Comparison of ENCODE assay signal across 1 cellular context in the genomic region with DNA sequence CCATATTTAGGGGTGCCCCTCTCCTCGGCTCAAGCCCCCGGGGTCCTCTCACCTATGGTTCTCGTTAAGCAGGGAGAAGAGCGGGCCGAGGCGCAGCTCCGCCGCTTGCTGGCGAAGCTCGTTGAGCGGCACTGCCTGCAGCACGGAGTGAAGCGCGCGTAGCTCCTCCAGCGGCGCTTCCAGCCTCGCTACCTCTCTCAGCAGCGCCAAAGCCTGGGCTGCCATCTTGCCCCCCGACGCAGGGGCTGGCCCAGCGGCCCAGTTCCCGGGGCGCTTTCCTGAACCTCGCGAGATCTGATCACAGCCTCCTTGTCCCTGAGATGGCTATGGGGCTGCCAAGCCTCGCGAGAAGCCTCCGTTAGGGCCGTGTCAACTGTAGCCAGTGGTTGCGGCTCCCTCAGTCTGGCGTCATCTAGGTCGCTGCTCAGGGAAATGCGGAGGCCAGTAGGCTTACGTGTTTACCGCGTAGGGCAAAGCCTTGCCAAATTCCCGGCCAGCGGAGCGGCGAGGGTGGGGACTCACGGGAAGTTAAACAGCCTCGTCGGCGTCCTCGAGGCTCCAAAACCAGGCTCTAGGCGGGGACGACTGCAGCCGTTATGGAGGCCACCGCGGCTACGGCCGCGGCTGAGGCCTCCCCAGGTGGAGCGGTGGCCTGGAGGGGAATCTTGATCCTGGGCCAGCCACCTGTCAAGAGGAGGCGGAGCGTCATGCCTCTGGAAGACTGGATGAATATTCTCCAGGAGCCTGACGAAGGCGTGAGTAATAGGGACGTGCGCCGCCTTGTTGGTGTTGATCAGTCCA.
A peak's percentile ranks its signal among the peaks of the same experiment; 100 is the strongest.
TF ChIP-seq lines count a peak whose summit lies in the region.

A gene (minus strand): TSS at position 238 of the 801 bp plus-strand sequence. CDS start 13 bp downstream, at position 225.

TF ChIP-seq in HepG2, 621 proteins besides CTCF, POLR2A, EP300 and RAD21 (continued from another document and continues in another):
- no peak for TF ChIP-seq MZF1 (CRISPR knock-in tag; IDR thresholded peaks at IDR 0.05; ENCODE audit: borderline replicate concordance)
- no peak for TF ChIP-seq ZNF75D (CRISPR knock-in tag; IDR thresholded peaks at IDR 0.05; ENCODE audit: borderline replicate concordance)
- no peak for TF ChIP-seq U2AF2 (IDR thresholded peaks at IDR 0.05; ENCODE audit: low read depth, low read length)
- TF ChIP-seq TBL1XR1 (IDR thresholded peaks at IDR 0.05; ENCODE audit: borderline replicate concordance, low read length, partially characterized antibody) = no peak
- no peak; the same call in 1 of the 2 replicates for TF ChIP-seq RARA (CRISPR knock-in tag; IDR thresholded peaks at IDR 0.05)
- peak; percentile 38 for TF ChIP-seq ESRRA (CRISPR knock-in tag; IDR thresholded peaks at IDR 0.05; ENCODE audit: low read depth)
- TF ChIP-seq, protein P1, sequence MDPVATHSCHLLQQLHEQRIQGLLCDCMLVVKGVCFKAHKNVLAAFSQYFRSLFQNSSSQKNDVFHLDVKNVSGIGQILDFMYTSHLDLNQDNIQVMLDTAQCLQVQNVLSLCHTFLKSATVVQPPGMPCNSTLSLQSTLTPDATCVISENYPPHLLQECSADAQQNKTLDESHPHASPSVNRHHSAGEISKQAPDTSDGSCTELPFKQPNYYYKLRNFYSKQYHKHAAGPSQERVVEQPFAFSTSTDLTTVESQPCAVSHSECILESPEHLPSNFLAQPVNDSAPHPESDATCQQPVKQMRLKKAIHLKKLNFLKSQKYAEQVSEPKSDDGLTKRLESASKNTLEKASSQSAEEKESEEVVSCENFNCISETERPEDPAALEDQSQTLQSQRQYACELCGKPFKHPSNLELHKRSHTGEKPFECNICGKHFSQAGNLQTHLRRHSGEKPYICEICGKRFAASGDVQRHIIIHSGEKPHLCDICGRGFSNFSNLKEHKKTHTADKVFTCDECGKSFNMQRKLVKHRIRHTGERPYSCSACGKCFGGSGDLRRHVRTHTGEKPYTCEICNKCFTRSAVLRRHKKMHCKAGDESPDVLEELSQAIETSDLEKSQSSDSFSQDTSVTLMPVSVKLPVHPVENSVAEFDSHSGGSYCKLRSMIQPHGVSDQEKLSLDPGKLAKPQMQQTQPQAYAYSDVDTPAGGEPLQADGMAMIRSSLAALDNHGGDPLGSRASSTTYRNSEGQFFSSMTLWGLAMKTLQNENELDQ (CRISPR knock-in tag; IDR thresholded peaks at IDR 0.05; ENCODE audit: borderline replicate concordance) = no peak
- TF ChIP-seq, protein P2, sequence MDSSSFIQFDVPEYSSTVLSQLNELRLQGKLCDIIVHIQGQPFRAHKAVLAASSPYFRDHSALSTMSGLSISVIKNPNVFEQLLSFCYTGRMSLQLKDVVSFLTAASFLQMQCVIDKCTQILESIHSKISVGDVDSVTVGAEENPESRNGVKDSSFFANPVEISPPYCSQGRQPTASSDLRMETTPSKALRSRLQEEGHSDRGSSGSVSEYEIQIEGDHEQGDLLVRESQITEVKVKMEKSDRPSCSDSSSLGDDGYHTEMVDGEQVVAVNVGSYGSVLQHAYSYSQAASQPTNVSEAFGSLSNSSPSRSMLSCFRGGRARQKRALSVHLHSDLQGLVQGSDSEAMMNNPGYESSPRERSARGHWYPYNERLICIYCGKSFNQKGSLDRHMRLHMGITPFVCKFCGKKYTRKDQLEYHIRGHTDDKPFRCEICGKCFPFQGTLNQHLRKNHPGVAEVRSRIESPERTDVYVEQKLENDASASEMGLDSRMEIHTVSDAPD (CRISPR knock-in tag; IDR thresholded peaks at IDR 0.05) = no peak
- TF ChIP-seq FOXJ3 (CRISPR knock-in tag; IDR thresholded peaks at IDR 0.05; ENCODE audit: borderline replicate concordance) = peak; percentile 66; the same call in 1 of the 2 replicates
- no peak for TF ChIP-seq PCBP1 (IDR thresholded peaks at IDR 0.05; ENCODE audit: borderline replicate concordance, low read depth, low read length)
- peak; percentile 72; the same call in 1 of the 2 replicates for TF ChIP-seq FOXC1 (CRISPR knock-in tag; IDR thresholded peaks at IDR 0.05; ENCODE audit: borderline replicate concordance)
- TF ChIP-seq MAFG (CRISPR knock-in tag; IDR thresholded peaks at IDR 0.05) = no peak
- TF ChIP-seq, protein P3, sequence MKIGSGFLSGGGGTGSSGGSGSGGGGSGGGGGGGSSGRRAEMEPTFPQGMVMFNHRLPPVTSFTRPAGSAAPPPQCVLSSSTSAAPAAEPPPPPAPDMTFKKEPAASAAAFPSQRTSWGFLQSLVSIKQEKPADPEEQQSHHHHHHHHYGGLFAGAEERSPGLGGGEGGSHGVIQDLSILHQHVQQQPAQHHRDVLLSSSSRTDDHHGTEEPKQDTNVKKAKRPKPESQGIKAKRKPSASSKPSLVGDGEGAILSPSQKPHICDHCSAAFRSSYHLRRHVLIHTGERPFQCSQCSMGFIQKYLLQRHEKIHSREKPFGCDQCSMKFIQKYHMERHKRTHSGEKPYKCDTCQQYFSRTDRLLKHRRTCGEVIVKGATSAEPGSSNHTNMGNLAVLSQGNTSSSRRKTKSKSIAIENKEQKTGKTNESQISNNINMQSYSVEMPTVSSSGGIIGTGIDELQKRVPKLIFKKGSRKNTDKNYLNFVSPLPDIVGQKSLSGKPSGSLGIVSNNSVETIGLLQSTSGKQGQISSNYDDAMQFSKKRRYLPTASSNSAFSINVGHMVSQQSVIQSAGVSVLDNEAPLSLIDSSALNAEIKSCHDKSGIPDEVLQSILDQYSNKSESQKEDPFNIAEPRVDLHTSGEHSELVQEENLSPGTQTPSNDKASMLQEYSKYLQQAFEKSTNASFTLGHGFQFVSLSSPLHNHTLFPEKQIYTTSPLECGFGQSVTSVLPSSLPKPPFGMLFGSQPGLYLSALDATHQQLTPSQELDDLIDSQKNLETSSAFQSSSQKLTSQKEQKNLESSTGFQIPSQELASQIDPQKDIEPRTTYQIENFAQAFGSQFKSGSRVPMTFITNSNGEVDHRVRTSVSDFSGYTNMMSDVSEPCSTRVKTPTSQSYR (CRISPR knock-in tag; IDR thresholded peaks at IDR 0.05; ENCODE audit: borderline replicate concordance) = no peak
- TF ChIP-seq, protein P4, sequence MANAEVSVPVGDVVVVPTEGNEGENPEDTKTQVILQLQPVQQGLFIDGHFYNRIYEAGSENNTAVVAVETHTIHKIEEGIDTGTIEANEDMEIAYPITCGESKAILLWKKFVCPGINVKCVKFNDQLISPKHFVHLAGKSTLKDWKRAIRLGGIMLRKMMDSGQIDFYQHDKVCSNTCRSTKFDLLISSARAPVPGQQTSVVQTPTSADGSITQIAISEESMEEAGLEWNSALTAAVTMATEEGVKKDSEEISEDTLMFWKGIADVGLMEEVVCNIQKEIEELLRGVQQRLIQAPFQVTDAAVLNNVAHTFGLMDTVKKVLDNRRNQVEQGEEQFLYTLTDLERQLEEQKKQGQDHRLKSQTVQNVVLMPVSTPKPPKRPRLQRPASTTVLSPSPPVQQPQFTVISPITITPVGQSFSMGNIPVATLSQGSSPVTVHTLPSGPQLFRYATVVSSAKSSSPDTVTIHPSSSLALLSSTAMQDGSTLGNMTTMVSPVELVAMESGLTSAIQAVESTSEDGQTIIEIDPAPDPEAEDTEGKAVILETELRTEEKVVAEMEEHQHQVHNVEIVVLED (CRISPR knock-in tag; IDR thresholded peaks at IDR 0.05; ENCODE audit: borderline replicate concordance) = peak; percentile 54; the same call in 1 of the 2 replicates
- TF ChIP-seq, protein P5, sequence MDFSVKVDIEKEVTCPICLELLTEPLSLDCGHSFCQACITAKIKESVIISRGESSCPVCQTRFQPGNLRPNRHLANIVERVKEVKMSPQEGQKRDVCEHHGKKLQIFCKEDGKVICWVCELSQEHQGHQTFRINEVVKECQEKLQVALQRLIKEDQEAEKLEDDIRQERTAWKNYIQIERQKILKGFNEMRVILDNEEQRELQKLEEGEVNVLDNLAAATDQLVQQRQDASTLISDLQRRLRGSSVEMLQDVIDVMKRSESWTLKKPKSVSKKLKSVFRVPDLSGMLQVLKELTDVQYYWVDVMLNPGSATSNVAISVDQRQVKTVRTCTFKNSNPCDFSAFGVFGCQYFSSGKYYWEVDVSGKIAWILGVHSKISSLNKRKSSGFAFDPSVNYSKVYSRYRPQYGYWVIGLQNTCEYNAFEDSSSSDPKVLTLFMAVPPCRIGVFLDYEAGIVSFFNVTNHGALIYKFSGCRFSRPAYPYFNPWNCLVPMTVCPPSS (IDR thresholded peaks at IDR 0.05) = no peak
- no peak for TF ChIP-seq NCOA5 (CRISPR knock-in tag; IDR thresholded peaks at IDR 0.05)
- TF ChIP-seq RFX5 (IDR thresholded peaks at IDR 0.05; ENCODE audit: low read depth, low read length) = peak; percentile 46; the same call in 1 of the 2 replicates
- peak; percentile 75 for TF ChIP-seq ZC3H13 (CRISPR knock-in tag; IDR thresholded peaks at IDR 0.05)
- no peak for TF ChIP-seq MED13 (CRISPR knock-in tag; IDR thresholded peaks at IDR 0.05)
- TF ChIP-seq, protein P6, sequence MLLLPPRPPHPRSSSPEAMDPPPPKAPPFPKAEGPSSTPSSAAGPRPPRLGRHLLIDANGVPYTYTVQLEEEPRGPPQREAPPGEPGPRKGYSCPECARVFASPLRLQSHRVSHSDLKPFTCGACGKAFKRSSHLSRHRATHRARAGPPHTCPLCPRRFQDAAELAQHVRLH (CRISPR knock-in tag; IDR thresholded peaks at IDR 0.05; ENCODE audit: borderline replicate concordance, low read depth) = 0 out of 2 replicates have a peak, but pooled peaks have one; percentile 39
- TF ChIP-seq, protein P7, sequence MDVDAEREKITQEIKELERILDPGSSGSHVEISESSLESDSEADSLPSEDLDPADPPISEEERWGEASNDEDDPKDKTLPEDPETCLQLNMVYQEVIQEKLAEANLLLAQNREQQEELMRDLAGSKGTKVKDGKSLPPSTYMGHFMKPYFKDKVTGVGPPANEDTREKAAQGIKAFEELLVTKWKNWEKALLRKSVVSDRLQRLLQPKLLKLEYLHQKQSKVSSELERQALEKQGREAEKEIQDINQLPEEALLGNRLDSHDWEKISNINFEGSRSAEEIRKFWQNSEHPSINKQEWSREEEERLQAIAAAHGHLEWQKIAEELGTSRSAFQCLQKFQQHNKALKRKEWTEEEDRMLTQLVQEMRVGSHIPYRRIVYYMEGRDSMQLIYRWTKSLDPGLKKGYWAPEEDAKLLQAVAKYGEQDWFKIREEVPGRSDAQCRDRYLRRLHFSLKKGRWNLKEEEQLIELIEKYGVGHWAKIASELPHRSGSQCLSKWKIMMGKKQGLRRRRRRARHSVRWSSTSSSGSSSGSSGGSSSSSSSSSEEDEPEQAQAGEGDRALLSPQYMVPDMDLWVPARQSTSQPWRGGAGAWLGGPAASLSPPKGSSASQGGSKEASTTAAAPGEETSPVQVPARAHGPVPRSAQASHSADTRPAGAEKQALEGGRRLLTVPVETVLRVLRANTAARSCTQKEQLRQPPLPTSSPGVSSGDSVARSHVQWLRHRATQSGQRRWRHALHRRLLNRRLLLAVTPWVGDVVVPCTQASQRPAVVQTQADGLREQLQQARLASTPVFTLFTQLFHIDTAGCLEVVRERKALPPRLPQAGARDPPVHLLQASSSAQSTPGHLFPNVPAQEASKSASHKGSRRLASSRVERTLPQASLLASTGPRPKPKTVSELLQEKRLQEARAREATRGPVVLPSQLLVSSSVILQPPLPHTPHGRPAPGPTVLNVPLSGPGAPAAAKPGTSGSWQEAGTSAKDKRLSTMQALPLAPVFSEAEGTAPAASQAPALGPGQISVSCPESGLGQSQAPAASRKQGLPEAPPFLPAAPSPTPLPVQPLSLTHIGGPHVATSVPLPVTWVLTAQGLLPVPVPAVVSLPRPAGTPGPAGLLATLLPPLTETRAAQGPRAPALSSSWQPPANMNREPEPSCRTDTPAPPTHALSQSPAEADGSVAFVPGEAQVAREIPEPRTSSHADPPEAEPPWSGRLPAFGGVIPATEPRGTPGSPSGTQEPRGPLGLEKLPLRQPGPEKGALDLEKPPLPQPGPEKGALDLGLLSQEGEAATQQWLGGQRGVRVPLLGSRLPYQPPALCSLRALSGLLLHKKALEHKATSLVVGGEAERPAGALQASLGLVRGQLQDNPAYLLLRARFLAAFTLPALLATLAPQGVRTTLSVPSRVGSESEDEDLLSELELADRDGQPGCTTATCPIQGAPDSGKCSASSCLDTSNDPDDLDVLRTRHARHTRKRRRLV (CRISPR knock-in tag; IDR thresholded peaks at IDR 0.05) = peak; percentile 82; the same call in 1 of the 2 replicates
- TF ChIP-seq HNRNPLL (IDR thresholded peaks at IDR 0.05; ENCODE audit: low read depth, low read length, poor library complexity, severe bottlenecking) = peak; percentile 96
- no peak for TF ChIP-seq ZNF775 (CRISPR knock-in tag; IDR thresholded peaks at IDR 0.05; ENCODE audit: borderline replicate concordance)
- TF ChIP-seq ZNF772 (CRISPR knock-in tag; IDR thresholded peaks at IDR 0.05) = peak; percentile 90; the same call in 1 of the 2 replicates
- TF ChIP-seq ZNF607 (CRISPR knock-in tag; IDR thresholded peaks at IDR 0.05; ENCODE audit: borderline replicate concordance) = peak; percentile 48; the same call in 1 of the 2 replicates
- no peak for TF ChIP-seq SMYD3 (CRISPR knock-in tag; IDR thresholded peaks at IDR 0.05)
- TF ChIP-seq CHCHD3 (CRISPR knock-in tag; IDR thresholded peaks at IDR 0.05) = no peak
- TF ChIP-seq ZNF569 (CRISPR knock-in tag; IDR thresholded peaks at IDR 0.05; ENCODE audit: borderline replicate concordance) = no peak
- TF ChIP-seq ZNF792 (CRISPR knock-in tag; IDR thresholded peaks at IDR 0.05) = peak; percentile 59; the same call in 1 of the 2 replicates
- TF ChIP-seq GABPB1 (CRISPR knock-in tag; IDR thresholded peaks at IDR 0.05) = peak; percentile 74; the same call in 1 of the 2 replicates
- TF ChIP-seq, protein P8, sequence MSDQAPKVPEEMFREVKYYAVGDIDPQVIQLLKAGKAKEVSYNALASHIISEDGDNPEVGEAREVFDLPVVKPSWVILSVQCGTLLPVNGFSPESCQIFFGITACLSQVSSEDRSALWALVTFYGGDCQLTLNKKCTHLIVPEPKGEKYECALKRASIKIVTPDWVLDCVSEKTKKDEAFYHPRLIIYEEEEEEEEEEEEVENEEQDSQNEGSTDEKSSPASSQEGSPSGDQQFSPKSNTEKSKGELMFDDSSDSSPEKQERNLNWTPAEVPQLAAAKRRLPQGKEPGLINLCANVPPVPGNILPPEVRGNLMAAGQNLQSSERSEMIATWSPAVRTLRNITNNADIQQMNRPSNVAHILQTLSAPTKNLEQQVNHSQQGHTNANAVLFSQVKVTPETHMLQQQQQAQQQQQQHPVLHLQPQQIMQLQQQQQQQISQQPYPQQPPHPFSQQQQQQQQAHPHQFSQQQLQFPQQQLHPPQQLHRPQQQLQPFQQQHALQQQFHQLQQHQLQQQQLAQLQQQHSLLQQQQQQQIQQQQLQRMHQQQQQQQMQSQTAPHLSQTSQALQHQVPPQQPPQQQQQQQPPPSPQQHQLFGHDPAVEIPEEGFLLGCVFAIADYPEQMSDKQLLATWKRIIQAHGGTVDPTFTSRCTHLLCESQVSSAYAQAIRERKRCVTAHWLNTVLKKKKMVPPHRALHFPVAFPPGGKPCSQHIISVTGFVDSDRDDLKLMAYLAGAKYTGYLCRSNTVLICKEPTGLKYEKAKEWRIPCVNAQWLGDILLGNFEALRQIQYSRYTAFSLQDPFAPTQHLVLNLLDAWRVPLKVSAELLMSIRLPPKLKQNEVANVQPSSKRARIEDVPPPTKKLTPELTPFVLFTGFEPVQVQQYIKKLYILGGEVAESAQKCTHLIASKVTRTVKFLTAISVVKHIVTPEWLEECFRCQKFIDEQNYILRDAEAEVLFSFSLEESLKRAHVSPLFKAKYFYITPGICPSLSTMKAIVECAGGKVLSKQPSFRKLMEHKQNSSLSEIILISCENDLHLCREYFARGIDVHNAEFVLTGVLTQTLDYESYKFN (CRISPR knock-in tag; conservative IDR thresholded peaks at IDR 0.05) = no peak; the same call in 1 of the 2 replicates
- no peak for TF ChIP-seq REXO4 (CRISPR knock-in tag; IDR thresholded peaks at IDR 0.05; ENCODE audit: borderline replicate concordance)
- no peak for TF ChIP-seq NCOR1 (IDR thresholded peaks at IDR 0.05; ENCODE audit: borderline replicate concordance, low read length)
- peak; percentile 13; the same call in 1 of the 2 replicates for TF ChIP-seq HNF4G (IDR thresholded peaks at IDR 0.05; ENCODE audit: borderline replicate concordance, low read depth, low read length)
- TF ChIP-seq HNF4G (CRISPR knock-in tag; IDR thresholded peaks at IDR 0.05; ENCODE audit: borderline replicate concordance, low read depth) = no peak
